Comparison of ENCODE assay signal across 8 cellular contexts in the genomic region with DNA sequence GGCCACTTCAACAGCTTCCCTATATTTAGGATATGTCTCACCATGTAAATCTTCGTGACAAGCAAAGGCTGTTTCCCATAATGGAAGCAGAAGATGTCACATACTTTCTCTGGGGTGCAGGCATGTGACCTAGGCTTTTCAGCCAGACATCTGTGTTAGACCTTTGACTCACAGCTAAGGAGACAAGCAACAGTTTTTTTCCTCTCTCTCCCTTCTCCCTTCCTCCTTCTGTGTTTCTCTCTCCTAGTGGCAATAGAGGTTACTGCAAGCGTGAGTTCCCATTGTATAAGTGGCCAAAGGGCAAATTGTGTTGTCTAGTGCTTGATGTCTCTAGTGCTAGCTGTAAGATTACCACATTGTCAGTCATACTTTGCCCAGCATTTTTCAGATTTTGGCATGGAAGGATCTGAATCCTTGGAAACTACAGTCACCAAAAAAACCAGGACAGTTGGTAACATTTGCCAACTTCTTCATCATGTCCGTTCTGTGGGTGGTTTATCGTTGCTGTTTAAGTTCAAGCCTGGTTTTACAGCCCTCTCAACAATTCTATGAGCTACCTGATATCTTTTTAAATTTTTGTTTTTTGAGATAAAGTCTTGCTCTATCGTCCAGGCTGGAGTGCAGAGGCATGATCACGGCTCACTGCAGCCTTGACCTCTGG. TPM values are rescaled to one million over a fixed set of nuclear protein-coding genes. Genes with fewer than 3 reads are reported as not detected.
DNase-seq lines count a peak whose midpoint lies in the region; ATAC-seq lines count a peak whose summit lies in the region.

No MANE protein-coding gene starts in this region.

- peak; percentile 66 for ATAC-seq in HG02885 (IDR thresholded peaks at IDR 0.05; ENCODE audit: poor library complexity, unreplicated experiment)
- ATAC-seq in activated T-cell treated with anti-CD3 and anti-CD28 coated beads, Interleukin-2, amount 50 U/mL, for 72 hours (replicated peaks in 1 of 2): peak; percentile 76 to 83
- peak; percentile 53 to 66 for ATAC-seq in right cardiac atrium

- H3K4me1 ChIP-seq in right cardiac atrium (ENCODE audit: control insufficient read depth, insufficient read depth, low read length): no peaks in the 10 kb centered on the region

- H3K27me3 ChIP-seq in right cardiac atrium (ENCODE audit: control insufficient read depth, insufficient read depth): no peaks in the 10 kb centered on the region

- intact Hi-C loops in right cardiac atrium (cut with DNase I): loop anchor here in 1 of 4 donors (10.0 kb wide), 1 partner anchor 100 kb away; no protein-coding TSS in a partner anchor

- H3K27ac ChIP-seq in right cardiac atrium (ENCODE audit: low read length): no peak overlapping the region

- no peaks in the 10 kb centered on the region for H3K9me3 ChIP-seq in right cardiac atrium (ENCODE audit: control insufficient read depth, low read length)

- H3K4me3 ChIP-seq in right cardiac atrium (ENCODE audit: low read length) (no peak overlapping the region), skeletal muscle cell (ENCODE audit: low read depth, low read length) (no peak overlapping the region)

- no peak overlapping the region for H3K4me3 Mint-ChIP-seq in activated T-cell treated with anti-CD3 and anti-CD28 coated beads, Interleukin-2, amount 50 U/mL, for 72 hours

- H3K27ac Mint-ChIP-seq in activated T-cell treated with anti-CD3 and anti-CD28 coated beads, Interleukin-2, amount 50 U/mL, for 72 hours: no peak overlapping the region

- peaks cover 2% of the 10 kb centered on the region for H3K27me3 Mint-ChIP-seq in activated T-cell treated with anti-CD3 and anti-CD28 coated beads, Interleukin-2, amount 50 U/mL, for 72 hours (ENCODE audit: low read depth)

- H3K4me1 Mint-ChIP-seq in activated T-cell treated with anti-CD3 and anti-CD28 coated beads, Interleukin-2, amount 50 U/mL, for 72 hours (ENCODE audit: low read depth): peaks cover 5% of the 10 kb centered on the region

- 57% methylated on average over 6 of the region's 6 CpGs for WGBS in right cardiac atrium

- no peaks in the 10 kb centered on the region for H3K9me3 Mint-ChIP-seq in activated T-cell treated with anti-CD3 and anti-CD28 coated beads, Interleukin-2, amount 50 U/mL, for 72 hours

- H3K36me3 Mint-ChIP-seq in activated T-cell treated with anti-CD3 and anti-CD28 coated beads, Interleukin-2, amount 50 U/mL, for 72 hours (ENCODE audit: insufficient read depth in 2 of 2): no peaks in the 10 kb centered on the region

- DNase-seq in AG08396 (ENCODE audit: low spot score) (peak; percentile 18), GM04504 (ENCODE audit: low read depth) (peak; percentile 24), NCI-H345 treated with DMSO at 0.1 percent for 48 hours (lab: John Stamatoyannopoulos, UW; ENCODE audit: unreplicated experiment) (peak; percentile 7), right cardiac atrium (no peak), skeletal muscle cell (ENCODE audit: low read depth) (peak; percentile 2)
- DNase-seq in activated T-cell treated with anti-CD3 and anti-CD28 coated beads, Interleukin-2, amount 50 U/mL, for 72 hours: peak; percentile 8 to 25
- no peak for DNase-seq in effector CD4-positive, alpha-beta T cell

RNA-seq across cellular contexts. Expression of a gene that starts 44.4 kb away (rescaled TPM):
- 10 to 100 TPM; 36.7 to 42.0 TPM for total RNA-seq in activated T-cell treated with anti-CD3 and anti-CD28 coated beads, Interleukin-2, amount 50 U/mL, for 72 hours
- 100 to 1,000 TPM; 174 to 367 (median 215) TPM for total RNA-seq in right cardiac atrium
- 184 TPM for polyA plus RNA-seq in right cardiac atrium

Comparison
In these comparisons a context has a peak if more than half of its experiments do, and no peak if none do; other contexts are left out.
1. DNase-seq: peak in AG08396 (single experiment), GM04504 (single experiment), NCI-H345 treated with DMSO at 0.1 percent for 48 hours (single experiment), activated T-cell treated with anti-CD3 and anti-CD28 coated beads, Interleukin-2, amount 50 U/mL, for 72 hours (2 of 2) and skeletal muscle cell (single experiment); none in right cardiac atrium (0 of 3) and effector CD4-positive, alpha-beta T cell (single experiment).
2. RNA of a gene that starts 44.4 kb away (total RNA-seq): 174 to 367 TPM in right cardiac atrium; 36.7 to 42.0 TPM in activated T-cell treated with anti-CD3 and anti-CD28 coated beads, Interleukin-2, amount 50 U/mL, for 72 hours; every median in the first group is over 4 times any median in the second.
3. Peak in every context shown above with its lines, with median percentiles within 50 percentile points of each other: ATAC-seq.